In genomic region chr5:74542477-74542876, GRCh38 we compare ENCODE assay signal across 12 cellular contexts.
DNase-seq lines count a peak whose midpoint lies in the region; ATAC-seq and FAIRE-seq lines count a peak whose summit lies in the region.
"Had no signal": no experiment of that assay in that cellular context is flagged by ENCODE, and none has a peak within 500 bp of the region (broad histone marks: within the 10 kb centered on the region; RNA-seq: fewer than 3 reads in every experiment).

No MANE protein-coding gene starts in this region.

- ATAC-seq in stimulated activated naive CD8-positive, alpha-beta T cell treated with anti-CD3 and anti-CD28 coated beads, Interleukin-15, amount 100 ng/mL, for 72 hours: no peak
- no peak for ATAC-seq in natural killer cell treated with Interleukin-12 subunit alpha and Interleukin-12 subunit beta and Interleukin-15 and Interleukin-18, amount 100 ng/mL, for 72 hours

- peaks cover 21% of the 10 kb centered on the region for H3K27me3 Mint-ChIP-seq in stimulated activated naive CD8-positive, alpha-beta T cell treated with anti-CD3 and anti-CD28 coated beads, Interleukin-15, amount 100 ng/mL, for 72 hours
- H3K27me3 Mint-ChIP-seq in natural killer cell treated with Interleukin-12 subunit alpha and Interleukin-12 subunit beta and Interleukin-15 and Interleukin-18, amount 100 ng/mL, for 72 hours: peaks cover 0 to 17% of the 10 kb centered on the region in 2 donors

- no peak overlapping the region for H3K27ac Mint-ChIP-seq in stimulated activated naive CD8-positive, alpha-beta T cell treated with anti-CD3 and anti-CD28 coated beads, Interleukin-15, amount 100 ng/mL, for 72 hours
- no peak overlapping the region for H3K27ac Mint-ChIP-seq in natural killer cell treated with Interleukin-12 subunit alpha and Interleukin-12 subunit beta and Interleukin-15 and Interleukin-18, amount 100 ng/mL, for 72 hours
- H3K27ac Mint-ChIP-seq: activated CD4-positive, alpha-beta T cell treated with anti-CD3 and anti-CD28 coated beads, Interleukin-2, amount 10 ng/mL, durations not matched to agents 7 days and 5 days had no signal

- H3K4me3 Mint-ChIP-seq in stimulated activated naive CD8-positive, alpha-beta T cell treated with anti-CD3 and anti-CD28 coated beads, Interleukin-15, amount 100 ng/mL, for 72 hours: no peak overlapping the region
- no peak overlapping the region for H3K4me3 Mint-ChIP-seq in natural killer cell treated with Interleukin-12 subunit alpha and Interleukin-12 subunit beta and Interleukin-15 and Interleukin-18, amount 100 ng/mL, for 72 hours
- H3K4me3 Mint-ChIP-seq: activated CD4-positive, alpha-beta T cell treated with anti-CD3 and anti-CD28 coated beads, Interleukin-2, amount 10 ng/mL, durations not matched to agents 7 days and 5 days had no signal

- H3K36me3 Mint-ChIP-seq in natural killer cell treated with Interleukin-12 subunit alpha and Interleukin-12 subunit beta and Interleukin-15 and Interleukin-18, amount 100 ng/mL, for 72 hours: no peaks in the 10 kb centered on the region

- DNase-seq in A172 (ENCODE audit: low spot score) (peak; percentile 76), HT-29 (ENCODE audit: low spot score) (peak; percentile 17), amniotic epithelial cell (ENCODE audit: low read depth) (peak; percentile 44), iPS-NIHi7 (ENCODE audit: extremely low spot score) (peak; percentile 30), frontal cortex (ENCODE audit: low spot score in 2 of 2) (no peak)
- no peak for DNase-seq in stimulated activated CD4-positive, alpha-beta T cell treated with anti-CD3 and anti-CD28 coated beads, Interleukin-4, amount 100 ng/mL, for 1 hour
- no peak for DNase-seq in stimulated activated naive CD8-positive, alpha-beta T cell treated with anti-CD3 and anti-CD28 coated beads, Interleukin-15, amount 100 ng/mL, for 72 hours
- no peak for DNase-seq in natural killer cell treated with Interleukin-12 subunit alpha and Interleukin-12 subunit beta and Interleukin-15 and Interleukin-18, amount 100 ng/mL, for 72 hours (ENCODE audit: low spot score)
- DNase-seq: activated CD4-positive, alpha-beta T cell treated with anti-CD3 and anti-CD28 coated beads, Interleukin-2, amount 10 ng/mL, durations not matched to agents 7 days and 5 days; activated effector memory CD4-positive, alpha-beta T cell treated with anti-CD3 and anti-CD28 coated beads, Interleukin-2, amount 50 U/mL, for 16 hours; T-helper 2 cell had no signal

- no peaks in the 10 kb centered on the region for H3K4me1 Mint-ChIP-seq in stimulated activated naive CD8-positive, alpha-beta T cell treated with anti-CD3 and anti-CD28 coated beads, Interleukin-15, amount 100 ng/mL, for 72 hours
- H3K4me1 Mint-ChIP-seq in natural killer cell treated with Interleukin-12 subunit alpha and Interleukin-12 subunit beta and Interleukin-15 and Interleukin-18, amount 100 ng/mL, for 72 hours (ENCODE audit: low read depth in 2 of 2): no peaks in the 10 kb centered on the region
- H3K4me1 Mint-ChIP-seq: activated CD4-positive, alpha-beta T cell treated with anti-CD3 and anti-CD28 coated beads, Interleukin-2, amount 10 ng/mL, durations not matched to agents 7 days and 5 days had no signal

- no peak for FAIRE-seq in frontal cortex (lab: Jason Lieb, UNC)
- FAIRE-seq: endometrium had no signal

- H3K9me3 Mint-ChIP-seq in stimulated activated naive CD8-positive, alpha-beta T cell treated with anti-CD3 and anti-CD28 coated beads, Interleukin-15, amount 100 ng/mL, for 72 hours: no peaks in the 10 kb centered on the region
- no peaks in the 10 kb centered on the region for H3K9me3 Mint-ChIP-seq in natural killer cell treated with Interleukin-12 subunit alpha and Interleukin-12 subunit beta and Interleukin-15 and Interleukin-18, amount 100 ng/mL, for 72 hours
- H3K9me3 Mint-ChIP-seq: activated CD4-positive, alpha-beta T cell treated with anti-CD3 and anti-CD28 coated beads, Interleukin-2, amount 10 ng/mL, durations not matched to agents 7 days and 5 days had no signal

Comparison
In these comparisons a context has a peak if more than half of its experiments do, and no peak if none do; other contexts are left out.
1. DNase-seq: peak in A172 (single experiment), HT-29 (single experiment), amniotic epithelial cell (single experiment) and iPS-NIHi7 (single experiment); none in stimulated activated CD4-positive, alpha-beta T cell treated with anti-CD3 and anti-CD28 coated beads, Interleukin-4, amount 100 ng/mL, for 1 hour (single experiment), stimulated activated naive CD8-positive, alpha-beta T cell treated with anti-CD3 and anti-CD28 coated beads, Interleukin-15, amount 100 ng/mL, for 72 hours (0 of 2), natural killer cell treated with Interleukin-12 subunit alpha and Interleukin-12 subunit beta and Interleukin-15 and Interleukin-18, amount 100 ng/mL, for 72 hours (single experiment) and frontal cortex (0 of 2).